Comparison of ENCODE assay signal across 8 cellular contexts in the genomic region with DNA sequence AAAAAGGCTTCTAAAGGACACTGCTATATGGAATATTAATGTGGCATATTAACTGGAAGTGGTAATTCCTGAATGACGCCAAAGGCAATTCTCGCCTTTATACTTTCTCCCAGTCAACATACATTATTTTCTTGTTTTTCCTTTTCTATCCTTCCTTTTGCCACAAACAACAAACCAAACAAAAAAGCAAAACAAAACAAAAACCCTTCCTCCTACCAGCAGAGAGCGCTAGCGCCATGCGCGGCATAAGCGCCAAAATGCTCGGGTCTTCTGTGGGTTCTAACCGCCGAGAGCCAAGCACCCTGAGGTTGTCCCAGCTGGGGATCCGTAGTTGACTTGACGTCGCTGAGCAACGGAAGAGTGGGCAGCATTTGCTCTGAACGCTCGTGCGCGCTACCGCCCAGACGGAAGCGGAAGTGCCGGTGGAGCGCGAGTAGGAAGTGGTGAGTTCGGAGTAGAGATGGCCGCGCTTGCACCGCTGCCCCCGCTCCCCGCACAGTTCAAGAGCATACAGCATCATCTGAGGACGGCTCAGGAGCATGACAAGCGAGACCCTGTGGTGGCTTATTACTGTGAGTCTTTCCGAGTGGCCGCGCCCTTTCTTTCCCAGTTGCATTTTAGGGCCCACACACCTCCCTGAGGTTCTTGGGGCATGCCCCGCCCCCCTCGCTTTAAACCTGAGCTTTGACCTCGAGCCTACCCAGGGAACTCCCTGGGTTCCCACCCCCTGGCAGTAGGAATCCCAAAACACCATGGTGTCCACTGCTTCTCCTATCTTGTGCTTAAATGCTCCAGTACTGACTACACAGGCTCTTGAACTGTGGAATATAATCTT. TPM values are rescaled to one million over a fixed set of nuclear protein-coding genes. Genes with fewer than 3 reads are reported as not detected.
A peak's percentile ranks its signal among the peaks of the same experiment; 100 is the strongest.
DNase-seq lines count a peak whose midpoint lies in the region; ATAC-seq, FAIRE-seq and TF ChIP-seq lines count a peak whose summit lies in the region.

A gene (minus strand): TSS at position 295 of the 835 bp plus-strand sequence. CDS start 58,464 bp downstream, outside the sequence.
A gene with protein sequence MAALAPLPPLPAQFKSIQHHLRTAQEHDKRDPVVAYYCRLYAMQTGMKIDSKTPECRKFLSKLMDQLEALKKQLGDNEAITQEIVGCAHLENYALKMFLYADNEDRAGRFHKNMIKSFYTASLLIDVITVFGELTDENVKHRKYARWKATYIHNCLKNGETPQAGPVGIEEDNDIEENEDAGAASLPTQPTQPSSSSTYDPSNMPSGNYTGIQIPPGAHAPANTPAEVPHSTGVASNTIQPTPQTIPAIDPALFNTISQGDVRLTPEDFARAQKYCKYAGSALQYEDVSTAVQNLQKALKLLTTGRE (plus strand): TSS at position 436 of the 835 bp plus-strand sequence. CDS start 25 bp downstream, at position 461.

- TF ChIP-seq CTCF in left ventricle myocardium inferior (IDR thresholded peaks at IDR 0.05; ENCODE audit: borderline replicate concordance) = peak; percentile 92
- TF ChIP-seq CTCF in prostate gland (IDR thresholded peaks at IDR 0.05) = peak; percentile 78 to 97 (median 94)
- TF ChIP-seq CTCF in uterus (IDR thresholded peaks at IDR 0.05) = peak; percentile 87 to 97 (median 92)

- CTCF ChIA-PET in T-cell (lab: Charles Lee) = interaction anchor here (0.6 to 5.7 kb wide), 8 partner anchors 9 to 1857 kb away, joined by 3 to 41 read pairs (median 6); no protein-coding TSS in a partner anchor

- H3K9me3 ChIP-seq in left ventricle myocardium inferior (replicated peaks) (no peaks in the 10 kb centered on the region), prostate gland (no peaks in the 10 kb centered on the region), uterus (no peaks in the 10 kb centered on the region)

- TF ChIP-seq POLR2A in GM12892 (IDR thresholded peaks at IDR 0.05; ENCODE audit: low read depth, low read length) = peak; percentile 88
- TF ChIP-seq POLR2A in prostate gland (IDR thresholded peaks at IDR 0.05) = no peak
- TF ChIP-seq POLR2A in uterus (IDR thresholded peaks at IDR 0.05) = peak in 1 of 2 donors; percentile 33

- H3K36me3 ChIP-seq in left ventricle myocardium inferior = no peaks in the 10 kb centered on the region
- H3K36me3 ChIP-seq in prostate gland = no peaks in the 10 kb centered on the region
- peaks cover 0 to 2% of the 10 kb centered on the region in 2 donors for H3K36me3 ChIP-seq in uterus

- POLR2A ChIA-PET in T-cell (lab: Charles Lee) = interaction anchor here (0.6 to 1.6 kb wide), 3 partner anchors 8 to 245 kb away, joined by 3 to 4 read pairs (median 3); no protein-coding TSS in a partner anchor

- WGBS in prostate gland = under 1% methylated on average over 38 of the region's 38 CpGs

- H3K27ac Mint-ChIP-seq in T-cell = peak within 1 kb of the TSS; percentile 93

- DNase-seq in GM12892 (ENCODE audit: insufficient read length) = peak; percentile 47
- peak; percentile 85 for DNase-seq in NCI-H1436 treated with DMSO at 0.1 percent for 48 hours (lab: John Stamatoyannopoulos, UW)
- DNase-seq in T-cell = peak; percentile 84 to 99 (median 97)
- peak; percentile 76 to 99 (median 96) for DNase-seq in amygdala (lab: John Stamatoyannopoulos, UW)
- DNase-seq in left ventricle myocardium inferior = peak; percentile 96
- peak; percentile 98 for DNase-seq in prostate gland (ENCODE audit: low spot score)
- DNase-seq in uterus = peak; percentile 97

- H3K4me1 ChIP-seq in left ventricle myocardium inferior (peaks cover 38% of the 10 kb centered on the region), prostate gland (replicated peaks) (peaks cover 4% of the 10 kb centered on the region), uterus (peaks cover 0 to 16% of the 10 kb centered on the region in 2 donors)

- H3K9me3 Mint-ChIP-seq in T-cell = no peaks in the 10 kb centered on the region

- peaks cover 10% of the 10 kb centered on the region for H3K36me3 Mint-ChIP-seq in T-cell

- peak within 1 kb of the TSS; percentile 94 to 97 (median 95) for H3K4me3 Mint-ChIP-seq in T-cell

- FAIRE-seq in GM12892 (lab: Jason Lieb, UNC) = peak; percentile 96

- peak; percentile 100 for ATAC-seq in HG02852 (IDR thresholded peaks at IDR 0.05; ENCODE audit: unreplicated experiment)
- peak; percentile 93 to 97 (median 97) for ATAC-seq in T-cell (replicated peaks in 1 of 4)

- H3K27me3 Mint-ChIP-seq in T-cell = no peaks in the 10 kb centered on the region

- peaks cover 62 to 68% (median 62%) of the 10 kb centered on the region in 3 donors for H3K4me1 Mint-ChIP-seq in T-cell

- H3K27me3 ChIP-seq in left ventricle myocardium inferior (ENCODE audit: low read depth) (no peaks in the 10 kb centered on the region), prostate gland (replicated peaks; ENCODE audit: insufficient read depth) (no peaks in the 10 kb centered on the region), uterus (no peaks in the 10 kb centered on the region)

- H3K27ac ChIP-seq in left ventricle myocardium inferior (replicated peaks) (peak within 1 kb of the TSS; percentile 80), prostate gland (peak within 1 kb of the TSS; percentile 41 to 64), uterus (peak within 1 kb of the TSS; percentile 74 to 78)

- H3K4me3 ChIP-seq in left ventricle myocardium inferior = peak within 1 kb of the TSS; percentile 96
- peak within 1 kb of the TSS; percentile 80 to 86 for H3K4me3 ChIP-seq in prostate gland
- peak within 1 kb of the TSS; percentile 73 to 85 for H3K4me3 ChIP-seq in uterus

- intact Hi-C loops in left ventricle myocardium inferior (cut with micrococcal nuclease) = loop anchor here (5.0 kb wide), 1 partner anchor 60 kb away; no protein-coding TSS in a partner anchor
- intact Hi-C loops in prostate gland (cut with DNase I) = loop anchor here (5.0 kb wide), 1 partner anchor 240 kb away; no protein-coding TSS in a partner anchor
- intact Hi-C loops in uterus (cut with DNase I; ENCODE audit: low total_unique reads) = no loop called here

RNA-seq across cellular contexts. Expression of the first gene that starts in this region (rescaled TPM):
- not detected for polyA plus RNA-seq in GM12892 (2012; ENCODE audit: missing spikeins)
- not detected for total RNA-seq in T-cell
- not detected for total RNA-seq in left ventricle myocardium inferior
- not detected for total RNA-seq in prostate gland
- total RNA-seq in uterus = under 1 TPM in 1 of 4 donors, not detected in 3; 0.41 TPM

RNA-seq across cellular contexts. Expression of the second gene that starts in this region (rescaled TPM):
- 54.1 TPM for polyA plus RNA-seq in GM12892 (2012; ENCODE audit: missing spikeins)
- total RNA-seq in T-cell = 10 to 100 TPM; 19.2 to 31.5 (median 29.0) TPM
- 33.2 TPM for total RNA-seq in left ventricle myocardium inferior
- 10 to 100 TPM; 38.5 to 44.7 TPM for total RNA-seq in prostate gland
- total RNA-seq in uterus = 10 to 100 TPM; 25.9 to 68.7 (median 38.2) TPM

Comparison
In these comparisons a context has a peak if more than half of its experiments do, and no peak if none do; other contexts are left out.
1. Peak in every context shown above with its lines: DNase-seq, ATAC-seq, H3K4me3 ChIP-seq and H3K27ac ChIP-seq.
2. DNase-seq: peak in every context shown above with its lines; median percentile 98 in prostate gland; 97 in T-cell; 97 in uterus; 96 in amygdala; 96 in left ventricle myocardium inferior; 85 in NCI-H1436 treated with DMSO at 0.1 percent for 48 hours; 47 in GM12892.